ENCODE assay signal across 17 cellular contexts in the genomic region with DNA sequence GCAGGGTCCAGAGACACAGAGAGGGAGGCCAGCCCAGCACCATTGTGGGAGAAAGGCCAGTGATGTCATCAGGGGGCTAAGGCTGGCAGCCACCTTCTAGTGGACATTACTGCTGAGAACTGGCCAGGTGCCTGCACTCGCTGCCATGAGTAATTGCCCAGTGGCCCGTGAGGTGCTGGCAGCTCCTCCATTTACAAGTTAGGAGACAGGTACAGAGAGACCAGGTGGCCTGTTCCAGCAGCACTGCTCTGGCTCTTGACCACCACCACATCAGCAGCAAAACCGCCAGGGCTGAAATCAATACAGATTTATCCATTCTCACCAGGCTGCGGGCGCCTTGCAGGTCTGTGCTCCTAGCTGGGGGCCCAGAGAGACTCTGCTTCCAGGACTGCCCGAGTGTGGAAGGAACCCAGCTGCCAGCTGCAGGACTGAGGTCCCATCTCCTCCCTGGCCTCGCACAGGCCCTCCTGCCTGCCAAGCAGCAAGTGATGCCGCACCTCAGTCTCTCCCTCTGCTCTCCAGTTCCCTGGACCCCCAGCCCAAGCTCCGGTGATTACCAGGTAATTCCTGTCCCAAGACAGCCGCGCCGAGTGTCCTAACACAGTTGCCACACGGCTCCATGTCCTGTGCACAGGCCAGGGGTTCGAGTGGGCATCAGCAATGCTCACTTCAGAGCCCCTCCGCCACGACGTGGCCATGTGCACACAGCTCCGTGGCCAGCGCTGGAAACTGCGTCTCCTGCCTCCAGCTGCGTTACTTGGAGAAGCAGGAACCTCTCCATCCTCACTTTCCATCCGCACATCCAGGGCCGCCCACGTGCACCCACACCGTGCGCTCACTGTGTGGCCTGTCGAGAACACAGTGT.
DNase-seq lines count a peak whose midpoint lies in the region; ATAC-seq and TF ChIP-seq lines count a peak whose summit lies in the region.
"Had no signal": no experiment of that assay in that cellular context is flagged by ENCODE, and none has a peak within 500 bp of the region (broad histone marks: within the 10 kb centered on the region; RNA-seq: fewer than 3 reads in every experiment).

No MANE protein-coding gene starts in this region.

- CTCF ChIA-PET in HCT116 (lab: Charles Lee): no interaction called here

- no peaks in the 10 kb centered on the region for H3K27me3 ChIP-seq in HCT116 (ENCODE audit: insufficient read depth, low read length)

- intact Hi-C loops in HCT116 (cut with micrococcal nuclease): no loop called here
- intact Hi-C loops in sciatic nerve (cut with DNase I): no loop called here

- no peak overlapping the region for H3K4me3 Mint-ChIP-seq in glutamatergic neuron (ENCODE audit: unreplicated experiment)
- H3K4me3 Mint-ChIP-seq: activated T-cell treated with anti-CD3 and anti-CD28 coated beads, Interleukin-2, amount 50 U/mL, for 4 hours; CD4-positive, CD25-positive, alpha-beta regulatory T cell had no signal

- no peak overlapping the region for H3K9ac ChIP-seq in HCT116 (ENCODE audit: low read length)

- ATAC-seq in HCT116 (0 out of 2 replicates have a peak, but pooled peaks have one; percentile 22), sciatic nerve (no peak), GM19395 (IDR thresholded peaks at IDR 0.05; ENCODE audit: unreplicated experiment) (no peak)

- no peaks in the 10 kb centered on the region for H3K36me3 ChIP-seq in HCT116 (ENCODE audit: control insufficient read depth in 1 of 2, insufficient read depth in 2 of 2, low read length in 2 of 2)

- no peak for TF ChIP-seq POLR2A in HCT116 (IDR thresholded peaks at IDR 0.05; ENCODE audit: borderline replicate concordance, extremely low read depth, insufficient read depth, insufficient read length)

- H3K4me1 ChIP-seq in HCT116 (ENCODE audit: control insufficient read depth in 1 of 2, insufficient read depth in 2 of 2, low read length in 2 of 2): peaks cover 0 to under 1% of the 10 kb centered on the region in 2 experiments; a peak in 1 of 4 replicates

- no peaks in the 10 kb centered on the region for H3K9me2 ChIP-seq in HCT116 (ENCODE audit: insufficient read depth)

- peaks cover 2% of the 10 kb centered on the region for H3K9me3 Mint-ChIP-seq in glutamatergic neuron (ENCODE audit: unreplicated experiment)
- H3K9me3 Mint-ChIP-seq: activated T-cell treated with anti-CD3 and anti-CD28 coated beads, Interleukin-2, amount 50 U/mL, for 4 hours had no signal

- no TSS peak for BruUV-seq in HCT116 (replicated peaks; lab: Mats Ljungman, UMichigan)

- H3K27ac Mint-ChIP-seq in glutamatergic neuron (ENCODE audit: unreplicated experiment): no peak overlapping the region
- H3K27ac Mint-ChIP-seq: CD4-positive, CD25-positive, alpha-beta regulatory T cell had no signal

- H3K4me1 Mint-ChIP-seq in glutamatergic neuron (ENCODE audit: low read depth, unreplicated experiment): peaks cover 2% of the 10 kb centered on the region
- H3K4me1 Mint-ChIP-seq: CD4-positive, CD25-positive, alpha-beta regulatory T cell had no signal

- no peak for TF ChIP-seq CTCF in HCT116 (IDR thresholded peaks at IDR 0.05 in 2 of 3, conservative IDR thresholded peaks at IDR 0.05 in 1 of 3; ENCODE audit: borderline replicate concordance in 1 of 3, insufficient read depth in 1 of 3, low read depth in 2 of 3, low read length in 2 of 3)
- no peak for TF ChIP-seq CTCF in glutamatergic neuron (IDR thresholded peaks at IDR 0.05; ENCODE audit: partially characterized antibody, unreplicated experiment)

- no peak overlapping the region for H3K4me2 ChIP-seq in HCT116 (ENCODE audit: low read length)

- no peaks in the 10 kb centered on the region for H3K36me3 Mint-ChIP-seq in glutamatergic neuron (ENCODE audit: unreplicated experiment)
- H3K36me3 Mint-ChIP-seq: CD4-positive, CD25-positive, alpha-beta regulatory T cell had no signal

- H3K79me2 ChIP-seq in HCT116 (ENCODE audit: insufficient read depth, low read length): no peaks in the 10 kb centered on the region

- RAD21 ChIA-PET in HCT116 (lab: Charles Lee; ENCODE audit: low non-redundant PET in 1 of 2, low total read pairs in 2 of 2, uncharacterized antibody in 2 of 2, unreplicated experiment in 2 of 2): no interaction called here

- no peak for TF ChIP-seq RAD21 in HCT116 (IDR thresholded peaks at IDR 0.05; ENCODE audit: low read depth)

- H4K20me1 ChIP-seq in HCT116 (ENCODE audit: insufficient read depth): no peaks in the 10 kb centered on the region

- H3K9me3 ChIP-seq in HCT116 (ENCODE audit: control insufficient read depth in 1 of 2, insufficient read depth in 1 of 2, low read depth in 1 of 2, low read length in 2 of 2): peaks cover 4 to 7% of the 10 kb centered on the region in 2 experiments; a peak in 2 of 4 replicates

- H3K27me3 Mint-ChIP-seq in glutamatergic neuron (ENCODE audit: unreplicated experiment): peaks cover 10% of the 10 kb centered on the region
- H3K27me3 Mint-ChIP-seq: CD4-positive, CD25-positive, alpha-beta regulatory T cell had no signal

- POLR2A ChIA-PET in HCT116 (lab: Charles Lee): no interaction called here

- no peak overlapping the region for H2AFZ ChIP-seq in HCT116 (ENCODE audit: low read depth, low read length, poor library complexity, severe bottlenecking)

- H3K27ac ChIP-seq in HCT116 (ENCODE audit: low read depth, low read length): no peak overlapping the region

- no peak overlapping the region for H3K4me3 ChIP-seq in HCT116 (replicated peaks in 1 of 2; ENCODE audit: low read depth in 1 of 2, low read length in 2 of 2)

- peak; percentile 8 for DNase-seq in activated T-cell treated with anti-CD3 and anti-CD28 coated beads, Interleukin-2, amount 50 U/mL, for 1 hour
- DNase-seq in activated T-cell treated with anti-CD3 and anti-CD28 coated beads, Interleukin-2, amount 50 U/mL, for 48 hours: no peak
- no peak for DNase-seq in HCT116 (ENCODE audit: low read depth, low spot score)
- peak; percentile 14 for DNase-seq in glutamatergic neuron
- DNase-seq in sciatic nerve (ENCODE audit: low spot score): peak; percentile 55
- DNase-seq in superior temporal gyrus (ENCODE audit: extremely low spot score): no peak
- no peak for DNase-seq in NCI-H187 (lab: John Stamatoyannopoulos, UW)
- DNase-seq: ACHN; activated CD4-positive, alpha-beta T cell treated with anti-CD3 and anti-CD28 coated beads, Interleukin-2, amount 50 U/mL, for 4 hours; activated T-cell treated with anti-CD3 and anti-CD28 coated beads, Interleukin-2, amount 50 U/mL, for 4 hours; CD4-positive, CD25-positive, alpha-beta regulatory T cell; DMS79; hippocampal formation; NCI-H1436 treated with DMSO at 0.1 percent for 48 hours; NCI-H446; stimulated activated naive CD4-positive, alpha-beta T cell treated with Interleukin-2 at 50 U/mL for 16 hours had no signal

TF ChIP-seq in HCT116, 20 proteins besides CTCF, POLR2A, EP300 and RAD21:
- TF ChIP-seq SP1 (IDR thresholded peaks at IDR 0.05; ENCODE audit: low read depth) (no peak), JUND (IDR thresholded peaks at IDR 0.05) (no peak), POLR2AphosphoS5 (IDR thresholded peaks at IDR 0.05; ENCODE audit: low read depth, low read length) (no peak), ZFX (IDR thresholded peaks at IDR 0.05) (no peak), EGR1 (IDR thresholded peaks at IDR 0.05; ENCODE audit: low read depth) (no peak), TCF7L2 (IDR thresholded peaks at IDR 0.05; ENCODE audit: borderline replicate concordance, extremely low read depth, insufficient read depth, insufficient read length) (no peak), EZH2 (IDR thresholded peaks at IDR 0.05) (no peak), CBX3 (IDR thresholded peaks at IDR 0.05; ENCODE audit: low read depth) (no peak), SIN3A (IDR thresholded peaks at IDR 0.05; ENCODE audit: low read depth) (no peak), ELF1 (IDR thresholded peaks at IDR 0.05; ENCODE audit: borderline replicate concordance, low read depth) (no peak), FOSL1 (IDR thresholded peaks at IDR 0.05; ENCODE audit: low read depth) (no peak), EZH2phosphoT487 (IDR thresholded peaks at IDR 0.05; ENCODE audit: borderline replicate concordance) (no peak)
- TF ChIP-seq, protein P1, sequence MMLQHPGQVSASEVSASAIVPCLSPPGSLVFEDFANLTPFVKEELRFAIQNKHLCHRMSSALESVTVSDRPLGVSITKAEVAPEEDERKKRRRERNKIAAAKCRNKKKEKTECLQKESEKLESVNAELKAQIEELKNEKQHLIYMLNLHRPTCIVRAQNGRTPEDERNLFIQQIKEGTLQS (IDR thresholded peaks at IDR 0.05): no peak
- TF ChIP-seq, protein P2, sequence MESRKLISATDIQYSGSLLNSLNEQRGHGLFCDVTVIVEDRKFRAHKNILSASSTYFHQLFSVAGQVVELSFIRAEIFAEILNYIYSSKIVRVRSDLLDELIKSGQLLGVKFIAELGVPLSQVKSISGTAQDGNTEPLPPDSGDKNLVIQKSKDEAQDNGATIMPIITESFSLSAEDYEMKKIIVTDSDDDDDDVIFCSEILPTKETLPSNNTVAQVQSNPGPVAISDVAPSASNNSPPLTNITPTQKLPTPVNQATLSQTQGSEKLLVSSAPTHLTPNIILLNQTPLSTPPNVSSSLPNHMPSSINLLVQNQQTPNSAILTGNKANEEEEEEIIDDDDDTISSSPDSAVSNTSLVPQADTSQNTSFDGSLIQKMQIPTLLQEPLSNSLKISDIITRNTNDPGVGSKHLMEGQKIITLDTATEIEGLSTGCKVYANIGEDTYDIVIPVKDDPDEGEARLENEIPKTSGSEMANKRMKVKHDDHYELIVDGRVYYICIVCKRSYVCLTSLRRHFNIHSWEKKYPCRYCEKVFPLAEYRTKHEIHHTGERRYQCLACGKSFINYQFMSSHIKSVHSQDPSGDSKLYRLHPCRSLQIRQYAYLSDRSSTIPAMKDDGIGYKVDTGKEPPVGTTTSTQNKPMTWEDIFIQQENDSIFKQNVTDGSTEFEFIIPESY (IDR thresholded peaks at IDR 0.05; ENCODE audit: extremely low read depth, insufficient replicate concordance, low read length): no peak

Comparison
In these comparisons a context has a peak if more than half of its experiments do, and no peak if none do; other contexts are left out.
1. DNase-seq: peak in activated T-cell treated with anti-CD3 and anti-CD28 coated beads, Interleukin-2, amount 50 U/mL, for 1 hour (single experiment), glutamatergic neuron (single experiment) and sciatic nerve (single experiment); none in activated T-cell treated with anti-CD3 and anti-CD28 coated beads, Interleukin-2, amount 50 U/mL, for 48 hours (0 of 2), HCT116 (single experiment), superior temporal gyrus (single experiment) and NCI-H187 (0 of 2).